Comparison of ENCODE assay signal across 9 cellular contexts in the genomic region with DNA sequence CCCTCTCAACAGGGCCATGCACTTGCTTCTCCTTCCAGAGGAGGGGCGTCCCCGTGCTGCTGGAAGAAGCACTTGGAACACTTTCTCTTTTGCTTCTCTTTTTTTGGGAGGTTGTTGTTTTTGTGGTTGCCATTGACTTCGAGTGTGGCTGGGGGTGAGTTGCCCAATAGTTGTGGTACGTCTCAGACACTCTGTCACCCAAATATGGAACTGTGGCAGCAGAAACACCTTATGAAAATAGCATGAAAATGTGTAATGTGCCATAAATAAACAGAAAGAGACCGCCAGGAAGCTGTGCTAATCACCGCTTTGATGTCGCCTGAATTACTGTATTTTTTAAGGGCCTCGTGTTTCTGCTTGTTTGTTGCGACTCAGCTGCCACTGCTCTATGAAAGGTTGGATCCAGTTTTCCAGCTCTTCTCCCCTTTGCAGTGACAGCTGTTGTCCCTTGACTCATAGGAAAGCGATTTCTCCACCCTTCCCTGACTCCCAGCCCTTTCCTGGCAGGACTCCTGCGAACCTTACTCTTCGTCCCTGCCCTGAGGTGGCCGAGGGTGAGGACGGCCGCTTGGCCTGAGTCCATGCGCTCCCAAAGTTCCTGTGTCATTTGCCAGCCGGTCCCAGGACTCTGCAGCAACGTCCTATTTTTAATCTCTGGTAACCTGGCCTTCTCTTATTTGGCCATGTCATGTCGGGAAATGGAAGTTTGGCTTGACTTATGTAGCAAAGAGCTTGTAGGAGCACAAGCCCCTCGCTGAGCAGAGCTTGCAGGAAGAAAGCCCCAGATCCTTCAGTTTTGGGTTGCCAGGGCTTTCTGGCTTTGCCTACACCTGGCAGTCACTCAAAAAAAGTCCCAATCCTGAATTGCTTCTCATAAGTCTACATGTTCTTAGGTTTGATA.
DNase-seq lines count a peak whose midpoint lies in the region; ATAC-seq, FAIRE-seq and TF ChIP-seq lines count a peak whose summit lies in the region.
"Had no signal": no experiment of that assay in that cellular context is flagged by ENCODE, and none has a peak within 500 bp of the region (broad histone marks: within the 10 kb centered on the region; RNA-seq: fewer than 3 reads in every experiment).

No MANE protein-coding gene starts in this region.

- H3K4me3 ChIP-seq in esophagus squamous epithelium (peak overlapping the region in 3 of 4 donors; percentile 15 to 29 (median 15)), pancreas (no peak overlapping the region)

- H3K9me3 ChIP-seq in esophagus squamous epithelium (no peaks in the 10 kb centered on the region), pancreas (no peaks in the 10 kb centered on the region)

- H3K4me1 ChIP-seq in esophagus squamous epithelium (peaks cover 7 to 20% (median 11%) of the 10 kb centered on the region in 3 donors), pancreas (no peaks in the 10 kb centered on the region)

- DNase-seq in GM03348 (ENCODE audit: low spot score) (peak; percentile 19), NOMO-1 treated with dmso at 0.1 percent for 144 hours (lab: John Stamatoyannopoulos, UW; ENCODE audit: unreplicated experiment) (peak; percentile 89), esophagus squamous epithelium (lab: John Stamatoyannopoulos, UW) (no peak), pancreas (peak in 2 of 6 donors; percentile 16 to 29), NCI-H526 (lab: John Stamatoyannopoulos, UW) (no peak), GM20000 (ENCODE audit: low spot score) (no peak), NCI-H82 (lab: John Stamatoyannopoulos, UW) (no peak)
- no peak for DNase-seq in activated CD4-positive, alpha-beta T cell treated with anti-CD3 and anti-CD28 coated beads, Interleukin-2, amount 50 U/mL, for 1 hour

- no peak for FAIRE-seq in pancreas (lab: Jason Lieb, UNC)
- FAIRE-seq: colon had no signal

- WGBS in esophagus squamous epithelium, 2 donors = 17 to 27% methylated on average over 20 of the region's 20 CpGs
- whole genome bisulfite sequencing in pancreas, 2 donors = 50 to 55% methylated on average over 20 of the region's 20 CpGs

- no peak for TF ChIP-seq POLR2A in esophagus squamous epithelium (IDR thresholded peaks at IDR 0.05)

- peak; percentile 57 to 70 (median 61) for ATAC-seq in pancreas

- intact Hi-C loops in esophagus squamous epithelium (cut with DNase I) = no loop called here
- intact Hi-C loops in pancreas (cut with DNase I) = no loop called here

- H3K27ac ChIP-seq in esophagus squamous epithelium = peak overlapping the region in 3 of 4 donors; percentile 49 to 62 (median 49)
- no peak overlapping the region for H3K27ac ChIP-seq in pancreas

- H3K36me3 ChIP-seq in esophagus squamous epithelium (no peaks in the 10 kb centered on the region), pancreas (no peaks in the 10 kb centered on the region)

- TF ChIP-seq CTCF in esophagus squamous epithelium (IDR thresholded peaks at IDR 0.05) (no peak), pancreas (IDR thresholded peaks at IDR 0.05) (no peak), GM20000 (IDR thresholded peaks at IDR 0.05; ENCODE audit: extremely low read depth, missing control alignments) (no peak)

- H3K27me3 ChIP-seq in esophagus squamous epithelium = no peaks in the 10 kb centered on the region
- no peaks in the 10 kb centered on the region for H3K27me3 ChIP-seq in pancreas

Comparison
In these comparisons a context has a peak if more than half of its experiments do, and no peak if none do; other contexts are left out.
1. DNase-seq: peak in GM03348 (single experiment) and NOMO-1 treated with dmso at 0.1 percent for 144 hours (single experiment); none in esophagus squamous epithelium (single experiment), NCI-H526 (0 of 2), activated CD4-positive, alpha-beta T cell treated with anti-CD3 and anti-CD28 coated beads, Interleukin-2, amount 50 U/mL, for 1 hour (single experiment), GM20000 (single experiment) and NCI-H82 (single experiment).
2. H3K27ac ChIP-seq: peak in esophagus squamous epithelium (3 of 4); none in pancreas (0 of 4).
3. H3K4me3 ChIP-seq: peak in esophagus squamous epithelium (3 of 4); none in pancreas (0 of 4).